8 cellular contexts compared by ENCODE assay signal in genomic region chr5:33588654-33589372, GRCh38.
A peak's percentile ranks its signal among the peaks of the same experiment; 100 is the strongest.
DNase-seq lines count a peak whose midpoint lies in the region; ATAC-seq and TF ChIP-seq lines count a peak whose summit lies in the region.

No MANE protein-coding gene starts in this region.

- intact Hi-C loops in A673 (cut with micrococcal nuclease; ENCODE audit: unreplicated experiment) = loop anchor here (2.0 kb wide), 1 partner anchor 346 kb away; no protein-coding TSS in a partner anchor

- no peaks in the 10 kb centered on the region for H3K9me3 ChIP-seq in A673 (ENCODE audit: low read depth, low read length, poor library complexity, severe bottlenecking)

- H3K27me3 ChIP-seq in A673 (replicated peaks; ENCODE audit: insufficient read depth, low read depth, low read length, poor library complexity) = no peaks in the 10 kb centered on the region

- no peak overlapping the region for H3K4me3 ChIP-seq in A673 (ENCODE audit: low read depth, low read length, poor library complexity, severe bottlenecking)

- BruUV-seq in A673 (replicated peaks; lab: Mats Ljungman, UMichigan) = no TSS peak

- DNase-seq in A673 (ENCODE audit: low spot score) (peak; percentile 72), Kasumi-1 (lab: John Stamatoyannopoulos, UW) (peak; percentile 0 to 15), germinal center (ENCODE audit: low spot score) (peak; percentile 14), NCI-H128 (lab: John Stamatoyannopoulos, UW; ENCODE audit: unreplicated experiment) (no peak), foreskin melanocyte (no peak)
- DNase-seq in activated CD4-positive, alpha-beta T cell treated with anti-CD3 and anti-CD28 coated beads, Interleukin-2, amount 50 U/mL, for 48 hours = peak; percentile 54 to 60
- peak; percentile 11 for DNase-seq in stimulated activated CD8-positive, alpha-beta memory T cell treated with anti-CD3 and anti-CD28 coated beads, Interleukin-4, amount 100 ng/mL, for 24 hours (ENCODE audit: low read depth)

- peak; percentile 80 for TF ChIP-seq CTCF in A673 (conservative IDR thresholded peaks at IDR 0.05; ENCODE audit: low read depth, low read length)

- POLR2A ChIA-PET in A673 (lab: Charles Lee; ENCODE audit: low non-redundant PET) = interaction anchor here (0.6 kb wide), 1 partner anchor 103 kb away, joined by 19 read pairs; no protein-coding TSS in a partner anchor

- peak; percentile 97 for ATAC-seq in GM18867 (IDR thresholded peaks at IDR 0.05; ENCODE audit: unreplicated experiment)

- no peaks in the 10 kb centered on the region for H3K4me1 ChIP-seq in A673 (ENCODE audit: insufficient read depth, low read length, poor library complexity, severe bottlenecking)

- H3K36me3 ChIP-seq in A673 (ENCODE audit: insufficient read depth, low read length, poor library complexity, severe bottlenecking) = no peaks in the 10 kb centered on the region

- no peak overlapping the region for H3K27ac ChIP-seq in A673 (ENCODE audit: low read depth, low read length, poor library complexity, severe bottlenecking)

- CTCF ChIA-PET in A673 (lab: Charles Lee) = interaction anchor here (0.7 to 1.6 kb wide), 4 partner anchors 203 to 381 kb away, joined by 3 to 15 read pairs (median 4); partner anchors contain the start of gene RXFP3

Comparison
In these comparisons a context has a peak if more than half of its experiments do, and no peak if none do; other contexts are left out.
1. DNase-seq: peak in A673 (single experiment), Kasumi-1 (2 of 2), activated CD4-positive, alpha-beta T cell treated with anti-CD3 and anti-CD28 coated beads, Interleukin-2, amount 50 U/mL, for 48 hours (2 of 2), germinal center (single experiment) and stimulated activated CD8-positive, alpha-beta memory T cell treated with anti-CD3 and anti-CD28 coated beads, Interleukin-4, amount 100 ng/mL, for 24 hours (single experiment); none in NCI-H128 (single experiment) and foreskin melanocyte (single experiment).